ENCODE assay signal across 39 cellular contexts in the genomic region with DNA sequence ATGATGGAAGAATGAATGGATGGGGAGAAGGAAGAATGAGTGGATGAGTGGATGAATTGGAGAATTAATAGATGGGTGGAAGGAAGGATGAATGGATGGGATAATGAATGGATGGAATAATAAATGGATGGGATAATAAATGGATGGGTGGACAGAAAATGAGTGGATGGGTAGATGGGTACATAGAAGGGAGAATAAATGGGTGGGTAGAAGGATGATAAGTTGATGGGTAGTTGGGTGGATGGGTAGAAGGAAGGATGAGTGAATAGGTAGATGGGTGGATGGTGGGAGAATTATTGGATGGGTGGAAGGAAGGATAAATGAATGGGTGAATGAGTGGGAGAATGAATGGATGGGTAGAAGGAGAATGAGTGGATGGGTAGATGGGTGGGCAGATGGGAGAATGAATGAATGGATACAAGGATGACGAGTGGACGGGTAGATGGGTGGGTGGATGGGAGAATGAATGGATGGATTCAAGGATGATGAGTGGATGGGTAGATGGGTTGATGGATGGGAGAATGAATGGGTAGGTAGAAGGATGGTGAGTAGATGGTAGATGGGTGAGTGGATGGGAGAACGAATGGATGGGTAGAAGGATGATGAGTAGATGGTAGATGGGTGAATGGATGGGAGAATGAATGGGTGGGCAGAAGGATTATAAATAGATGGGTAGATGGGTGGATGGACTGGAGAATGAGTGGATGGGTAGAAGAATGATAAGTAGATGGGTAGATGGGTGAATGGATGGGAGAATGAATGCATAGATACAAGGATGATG. TPM values are rescaled to one million over a fixed set of nuclear protein-coding genes. Genes with fewer than 3 reads are reported as not detected.
"Had no signal": no experiment of that assay in that cellular context is flagged by ENCODE, and none has a peak within 500 bp of the region (broad histone marks: within the 10 kb centered on the region; RNA-seq: fewer than 3 reads in every experiment).

No MANE protein-coding gene starts in this region.

- H3K36me3 ChIP-seq: MG63 had no signal

- H3K4me3 ChIP-seq: MG63 had no signal

- H3K27me3 ChIP-seq: MG63 had no signal

- DNase-seq: Karpas-422, Kasumi-1, MG63, MM.1S, MV-4-11, NCI-H1048, NCI-H1092, NCI-H1092 treated with DMSO at 0.1 percent for 48 hours, NCI-H1105, NCI-H1105 treated with DMSO at 0.1 percent for 48 hours, NCI-H1417, NCI-H1417 treated with DMSO at 0.1 percent for 48 hours, NCI-H1436, NCI-H1436 treated with DMSO at 0.1 percent for 48 hours, NCI-H146, NCI-H1694, NCI-H1694 treated with DMSO at 0.1 percent for 48 hours, NCI-H187, NCI-H187 treated with DMSO at 0.1 percent for 48 hours, NCI-H1930, NCI-H2029, NCI-H2029 treated with DMSO at 0.1 percent for 48 hours, NCI-H2081, NCI-H2081 treated with DMSO at 0.1 percent for 48 hours, NCI-H2107, NCI-H2171, NCI-H2171 treated with DMSO at 0.1 percent for 48 hours, NCI-H2227 treated with DMSO at 0.1 percent for 48 hours, NCI-H226, NCI-H345, NCI-H446, NCI-H446 treated with DMSO at 0.1 percent for 48 hours, NCI-H510A, NCI-H510A treated with DMSO at 0.1 percent for 48 hours, NCI-H524 had no signal

- H3K9me3 ChIP-seq: MG63 had no signal

RNA-seq across cellular contexts. Expression of a gene that starts 15.9 kb away (rescaled TPM):
- total RNA-seq: LHCN-M2, M059J, MCF 10A, NCI-H460 had no signal
